8 cellular contexts compared by ENCODE assay signal in genomic region chrX:17737707-17738001, GRCh38. TPM values are rescaled to one million over a fixed set of nuclear protein-coding genes. Genes with fewer than 3 reads are reported as not detected.
DNase-seq lines count a peak whose midpoint lies in the region; ATAC-seq and TF ChIP-seq lines count a peak whose summit lies in the region.

No MANE protein-coding gene starts in this region.

- peak overlapping the region; percentile 89 to 94 for H3K27ac ChIP-seq in esophagus (ENCODE audit: low read depth in 2 of 2, low read length in 1 of 2)

- no peaks in the 10 kb centered on the region for H3K9me3 Mint-ChIP-seq in activated CD4-positive, alpha-beta T cell treated with anti-CD3 and anti-CD28 coated beads for 36 hours (ENCODE audit: low read depth)
- peaks cover 4% of the 10 kb centered on the region for H3K9me3 Mint-ChIP-seq in progenitor cell of endocrine pancreas (ENCODE audit: low read depth)

- no peaks in the 10 kb centered on the region for H3K36me3 Mint-ChIP-seq in activated CD4-positive, alpha-beta T cell treated with anti-CD3 and anti-CD28 coated beads for 36 hours (ENCODE audit: low read depth)
- H3K36me3 Mint-ChIP-seq in progenitor cell of endocrine pancreas (ENCODE audit: insufficient read depth), result peaks cover 19% of the 10 kb centered on the region

- WGBS in esophagus, 2 donors, result 0 to 28% methylated on average over 16 of the region's 16 CpGs

- peaks cover 5% of the 10 kb centered on the region for H3K27me3 Mint-ChIP-seq in activated CD4-positive, alpha-beta T cell treated with anti-CD3 and anti-CD28 coated beads for 36 hours
- peaks cover 6% of the 10 kb centered on the region for H3K27me3 Mint-ChIP-seq in progenitor cell of endocrine pancreas

- peak overlapping the region; percentile 95 for H3K27ac Mint-ChIP-seq in activated CD4-positive, alpha-beta T cell treated with anti-CD3 and anti-CD28 coated beads for 36 hours
- H3K27ac Mint-ChIP-seq in progenitor cell of endocrine pancreas, result peak overlapping the region; percentile 91

- DNase-seq in NCI-H1092 (lab: John Stamatoyannopoulos, UW) (peak; percentile 37), NCI-H1092 treated with DMSO at 0.1 percent for 48 hours (lab: John Stamatoyannopoulos, UW) (no peak), progenitor cell of endocrine pancreas (ENCODE audit: low spot score, unreplicated experiment) (no peak), iPS-NIHi7 (ENCODE audit: extremely low spot score) (no peak), RPMI8226 (no peak), SIG-M5 (lab: John Stamatoyannopoulos, UW) (no peak)
- DNase-seq in activated CD4-positive, alpha-beta T cell treated with anti-CD3 and anti-CD28 coated beads for 36 hours, result peak; percentile 46

- H3K4me3 Mint-ChIP-seq in activated CD4-positive, alpha-beta T cell treated with anti-CD3 and anti-CD28 coated beads for 36 hours, result peak overlapping the region; percentile 81
- peak overlapping the region; percentile 85 for H3K4me3 Mint-ChIP-seq in progenitor cell of endocrine pancreas (ENCODE audit: low read depth)

- H3K4me1 Mint-ChIP-seq in activated CD4-positive, alpha-beta T cell treated with anti-CD3 and anti-CD28 coated beads for 36 hours, result peaks cover 30% of the 10 kb centered on the region
- peaks cover 33% of the 10 kb centered on the region for H3K4me1 Mint-ChIP-seq in progenitor cell of endocrine pancreas (ENCODE audit: low read depth)

- peak overlapping the region; percentile 64 to 66 for H3K4me3 ChIP-seq in esophagus (ENCODE audit: low read depth in 1 of 2, low read length in 2 of 2)

- no peaks in the 10 kb centered on the region for H3K27me3 ChIP-seq in esophagus (ENCODE audit: control insufficient read depth in 1 of 2, insufficient read depth in 2 of 2, low read length in 2 of 2)

- intact Hi-C loops in activated CD4-positive, alpha-beta T cell treated with anti-CD3 and anti-CD28 coated beads for 36 hours (cut with DNase I, micrococcal nuclease), result loop anchor here (2.0 to 10.0 kb wide), 11 partner anchors 85 to 1947 kb away; partner anchors contain the start of genes PDHA1 (in 2 of the 2), CDKL5 (in 1 of the 2), PHKA2 (in 1 of the 2) and RBBP7 (in 1 of the 2)

- TF ChIP-seq CTCF in progenitor cell of endocrine pancreas (IDR thresholded peaks at IDR 0.05; ENCODE audit: unreplicated experiment), result no peak

- CTCF ChIA-PET in activated CD4-positive, alpha-beta T cell treated with anti-CD3 and anti-CD28 coated beads for 36 hours (lab: Charles Lee), result no interaction called here

- H3K4me1 ChIP-seq in esophagus (ENCODE audit: control insufficient read depth in 2 of 2, insufficient read depth in 2 of 2, low read length in 1 of 2), result no peaks in the 10 kb centered on the region

- POLR2A ChIA-PET in activated CD4-positive, alpha-beta T cell treated with anti-CD3 and anti-CD28 coated beads for 36 hours (lab: Charles Lee), result no interaction called here

- H3K36me3 ChIP-seq in esophagus (ENCODE audit: control insufficient read depth in 2 of 2, insufficient read depth in 2 of 2, low read length in 1 of 2), result no peaks in the 10 kb centered on the region

- ATAC-seq in activated CD4-positive, alpha-beta T cell treated with anti-CD3 and anti-CD28 coated beads for 36 hours, result peak; percentile 6

- H3K9me3 ChIP-seq in esophagus (ENCODE audit: control insufficient read depth in 2 of 2, insufficient read depth in 1 of 2, low read depth in 1 of 2, low read length in 1 of 2), result peaks cover 0 to 6% of the 10 kb centered on the region in 2 donors

RNA-seq across cellular contexts. Expression of gene SCML1, which starts 0.4 kb away (rescaled TPM):
- total RNA-seq in activated CD4-positive, alpha-beta T cell treated with anti-CD3 and anti-CD28 coated beads for 36 hours, result 1 to 10 TPM; 7.3 TPM
- polyA plus RNA-seq in esophagus, result 10 to 100 TPM in 1 of 2 donors, 1 to 10 TPM in 1; 5.5 to 12.5 TPM
- 3.7 and 4.6 TPM in 2 replicates for total RNA-seq in progenitor cell of endocrine pancreas

Comparison
In these comparisons a context has a peak if more than half of its experiments do, and no peak if none do; other contexts are left out.
1. DNase-seq: peak in NCI-H1092 (single experiment) and activated CD4-positive, alpha-beta T cell treated with anti-CD3 and anti-CD28 coated beads for 36 hours (single experiment); none in NCI-H1092 treated with DMSO at 0.1 percent for 48 hours (single experiment), progenitor cell of endocrine pancreas (single experiment), iPS-NIHi7 (single experiment), RPMI8226 (single experiment) and SIG-M5 (single experiment).